13 cellular contexts compared by ENCODE assay signal in the genomic region with DNA sequence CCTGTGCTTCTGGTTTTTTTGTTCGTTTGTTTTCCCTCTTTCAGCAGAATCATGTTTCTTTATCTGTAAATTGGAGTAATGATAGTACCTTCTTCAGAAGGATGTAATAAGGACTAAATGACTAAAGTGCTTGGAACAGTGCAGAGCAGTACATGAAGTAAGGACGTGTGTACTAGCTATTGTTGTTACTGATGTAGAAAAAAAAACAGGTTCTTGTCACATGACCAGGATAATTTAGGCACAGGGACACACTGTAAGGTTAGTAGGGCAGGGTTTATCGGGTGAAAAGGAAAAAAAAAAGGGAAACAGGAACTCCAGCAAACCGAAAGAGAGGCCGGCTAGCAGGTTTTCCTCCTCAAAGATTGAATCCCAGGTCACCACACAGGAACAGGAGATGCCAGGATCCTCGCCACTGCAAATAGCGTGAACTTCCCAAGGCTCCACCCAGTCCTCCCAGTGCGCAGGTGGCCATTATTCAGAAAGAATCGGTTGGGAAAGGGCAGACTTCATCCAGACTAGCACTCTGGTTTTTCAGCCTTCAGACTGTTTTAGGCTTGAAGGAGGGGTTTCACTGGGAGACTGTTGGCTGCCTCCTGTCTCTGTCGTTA.
DNase-seq lines count a peak whose midpoint lies in the region; ATAC-seq and TF ChIP-seq lines count a peak whose summit lies in the region.
"Had no signal": no experiment of that assay in that cellular context is flagged by ENCODE, and none has a peak within 500 bp of the region (broad histone marks: within the 10 kb centered on the region; RNA-seq: fewer than 3 reads in every experiment).

No MANE protein-coding gene starts in this region.

- peak overlapping the region; percentile 70 for H3K27ac ChIP-seq in CD4-positive, CD25-positive, alpha-beta regulatory T cell (ENCODE audit: insufficient read depth, low read length, poor library complexity, severe bottlenecking)
- H3K27ac ChIP-seq in PC-9, result no peak overlapping the region
- peak overlapping the region; percentile 48 for H3K27ac ChIP-seq in foreskin keratinocyte

- H3K4me3 Mint-ChIP-seq in activated CD4-positive, alpha-beta T cell treated with anti-CD3 and anti-CD28 coated beads for 36 hours, result no peak overlapping the region
- H3K4me3 Mint-ChIP-seq in CD4-positive, CD25-positive, alpha-beta regulatory T cell, result peak overlapping the region in 2 of 4 donors; percentile 8 to 36
- H3K4me3 Mint-ChIP-seq: IgD-negative memory B cell had no signal

- POLR2A ChIA-PET in activated CD4-positive, alpha-beta T cell treated with anti-CD3 and anti-CD28 coated beads for 36 hours (lab: Charles Lee), result no interaction called here
- POLR2A ChIA-PET in PC-9 (lab: Charles Lee; ENCODE audit: unreplicated experiment), result no interaction called here

- H3K36me3 ChIP-seq in CD4-positive, CD25-positive, alpha-beta regulatory T cell (ENCODE audit: control insufficient read depth, insufficient read depth, low read length), result no peaks in the 10 kb centered on the region
- H3K36me3 ChIP-seq in PC-9 (ENCODE audit: low read depth), result no peaks in the 10 kb centered on the region

- no peak for DNase-seq in activated CD4-positive, alpha-beta T cell treated with anti-CD3 and anti-CD28 coated beads for 36 hours
- no peak for DNase-seq in activated CD4-positive, alpha-beta T cell treated with anti-CD3 and anti-CD28 coated beads, Interleukin-2, amount 50 U/mL, for 48 hours
- no peak for DNase-seq in CD4-positive, CD25-positive, alpha-beta regulatory T cell
- DNase-seq in PC-9, result no peak
- DNase-seq in foreskin keratinocyte, result no peak
- no peak for DNase-seq in NOMO-1 treated with dmso at 0.1 percent for 144 hours (lab: John Stamatoyannopoulos, UW; ENCODE audit: unreplicated experiment)
- DNase-seq: activated CD4-positive, alpha-beta T cell treated with anti-CD3 and anti-CD28 coated beads for 48 hours; HCEC 1CT; NCI-H1694; stimulated activated CD4-positive, alpha-beta T cell treated with anti-CD3 and anti-CD28 coated beads, Interleukin-4, amount 100 ng/mL, for 24 hours had no signal

- H3K4me2 ChIP-seq in PC-9, result no peak overlapping the region

- H3F3A ChIP-seq in PC-9 (ENCODE audit: insufficient read depth, low read depth), result no peaks in the 10 kb centered on the region

- 0 out of 2 replicates have a peak overlapping the region, but pooled peaks have one; percentile 9 for H2AFZ ChIP-seq in PC-9

- TF ChIP-seq CTCF in PC-9 (conservative IDR thresholded peaks at IDR 0.05), result no peak
- TF ChIP-seq CTCF in foreskin keratinocyte (conservative IDR thresholded peaks at IDR 0.05), result no peak

- H3K36me3 Mint-ChIP-seq in activated CD4-positive, alpha-beta T cell treated with anti-CD3 and anti-CD28 coated beads for 36 hours (ENCODE audit: low read depth), result no peaks in the 10 kb centered on the region
- peaks cover 3% of the 10 kb centered on the region for H3K36me3 Mint-ChIP-seq in CD4-positive, CD25-positive, alpha-beta regulatory T cell

- H3K79me2 ChIP-seq in PC-9 (ENCODE audit: low read depth), result no peaks in the 10 kb centered on the region

- H4K20me1 ChIP-seq in PC-9 (ENCODE audit: insufficient read depth), result no peaks in the 10 kb centered on the region

- intact Hi-C loops in activated CD4-positive, alpha-beta T cell treated with anti-CD3 and anti-CD28 coated beads for 36 hours (cut with DNase I, micrococcal nuclease), result loop anchor here in 1 of 2 experiments (1.0 kb wide), 1 partner anchor 14 kb away; no protein-coding TSS in a partner anchor
- intact Hi-C loops in PC-9 (cut with micrococcal nuclease; ENCODE audit: unreplicated experiment), result no loop called here

- no peaks in the 10 kb centered on the region for H3K27me3 Mint-ChIP-seq in activated CD4-positive, alpha-beta T cell treated with anti-CD3 and anti-CD28 coated beads for 36 hours
- no peaks in the 10 kb centered on the region for H3K27me3 Mint-ChIP-seq in CD4-positive, CD25-positive, alpha-beta regulatory T cell

- peaks cover 23% of the 10 kb centered on the region for H3K4me1 ChIP-seq in CD4-positive, CD25-positive, alpha-beta regulatory T cell (ENCODE audit: control insufficient read depth, insufficient read depth, low read length, poor library complexity, severe bottlenecking)
- H3K4me1 ChIP-seq in PC-9 (replicated peaks; ENCODE audit: insufficient read depth), result no peaks in the 10 kb centered on the region
- H3K4me1 ChIP-seq in foreskin keratinocyte, result peaks cover 11% of the 10 kb centered on the region

- peak; percentile 22 for ATAC-seq in activated CD4-positive, alpha-beta T cell treated with anti-CD3 and anti-CD28 coated beads for 36 hours
- no peak for ATAC-seq in CD4-positive, CD25-positive, alpha-beta regulatory T cell (ENCODE audit: low read depth in 2 of 2)
- ATAC-seq in foreskin keratinocyte, result no peak
- ATAC-seq in GM19463 (IDR thresholded peaks at IDR 0.05; ENCODE audit: unreplicated experiment), result no peak
- no peak for ATAC-seq in activated CD4-positive, CD25-positive, alpha-beta regulatory T cell treated with anti-CD3 and anti-CD28 coated beads, Interleukin-2, amount 50 U/mL, for 24 hours

- CTCF ChIA-PET in activated CD4-positive, alpha-beta T cell treated with anti-CD3 and anti-CD28 coated beads for 36 hours (lab: Charles Lee), result no interaction called here
- CTCF ChIA-PET in PC-9 (lab: Charles Lee), result no interaction called here

- no peaks in the 10 kb centered on the region for H3K9me2 ChIP-seq in PC-9 (ENCODE audit: insufficient read depth)

- H3K9me3 Mint-ChIP-seq in activated CD4-positive, alpha-beta T cell treated with anti-CD3 and anti-CD28 coated beads for 36 hours (ENCODE audit: low read depth), result no peaks in the 10 kb centered on the region
- H3K9me3 Mint-ChIP-seq in CD4-positive, CD25-positive, alpha-beta regulatory T cell, result peaks cover 0 to 2% (median 0%) of the 10 kb centered on the region in 7 donors

- H3K4me3 ChIP-seq in CD4-positive, CD25-positive, alpha-beta regulatory T cell (ENCODE audit: low read depth, low read length), result peak overlapping the region; percentile 60
- H3K4me3 ChIP-seq in PC-9, result no peak overlapping the region

- H3K27ac Mint-ChIP-seq in activated CD4-positive, alpha-beta T cell treated with anti-CD3 and anti-CD28 coated beads for 36 hours, result peak overlapping the region; percentile 79
- H3K27ac Mint-ChIP-seq in CD4-positive, CD25-positive, alpha-beta regulatory T cell, result peak overlapping the region; percentile 86 to 92 (median 86)
- H3K27ac Mint-ChIP-seq: IgD-negative memory B cell had no signal

- peaks cover 23% of the 10 kb centered on the region for H3K4me1 Mint-ChIP-seq in activated CD4-positive, alpha-beta T cell treated with anti-CD3 and anti-CD28 coated beads for 36 hours
- peaks cover 5 to 34% (median 27%) of the 10 kb centered on the region in 4 donors for H3K4me1 Mint-ChIP-seq in CD4-positive, CD25-positive, alpha-beta regulatory T cell

- no TSS peak for BruUV-seq in PC-9 (replicated peaks; lab: Mats Ljungman, UMichigan)

- H3K27me3 ChIP-seq in CD4-positive, CD25-positive, alpha-beta regulatory T cell (ENCODE audit: control insufficient read depth, insufficient read depth, low read length), result no peaks in the 10 kb centered on the region
- H3K27me3 ChIP-seq in PC-9 (ENCODE audit: insufficient read depth, low read depth) (no peaks in the 10 kb centered on the region), foreskin keratinocyte (no peaks in the 10 kb centered on the region)

- H3K9me3 ChIP-seq in CD4-positive, CD25-positive, alpha-beta regulatory T cell (ENCODE audit: control insufficient read depth in 2 of 2, low read length in 2 of 2), result no peaks in the 10 kb centered on the region
- no peaks in the 10 kb centered on the region for H3K9me3 ChIP-seq in PC-9 (ENCODE audit: insufficient read depth, low read depth)
